In the genomic region with DNA sequence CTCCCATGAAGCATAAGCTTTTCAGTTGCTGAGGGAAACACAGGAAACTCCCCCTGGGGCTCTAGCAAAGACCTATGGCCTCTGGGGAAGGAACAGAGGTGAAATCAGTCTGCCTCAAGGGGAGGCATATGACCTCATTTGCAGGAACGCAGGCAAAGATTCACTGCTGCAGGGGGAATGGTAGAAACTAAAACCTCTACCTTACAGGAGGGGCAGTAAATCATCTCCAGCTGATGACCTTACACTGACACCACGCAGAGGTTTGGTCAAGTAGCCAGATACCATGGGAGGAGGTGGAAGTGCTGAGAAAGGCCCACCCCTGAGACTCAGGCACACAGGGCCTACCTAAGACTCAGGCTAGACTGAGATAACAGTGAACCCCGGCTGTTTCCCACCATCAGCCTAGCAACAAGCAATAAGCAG, we compare ENCODE assay signal across 12 cellular contexts.
DNase-seq lines count a peak whose midpoint lies in the region; ATAC-seq, FAIRE-seq and TF ChIP-seq lines count a peak whose summit lies in the region.
"Had no signal": no experiment of that assay in that cellular context is flagged by ENCODE, and none has a peak within 500 bp of the region (broad histone marks: within the 10 kb centered on the region; RNA-seq: fewer than 3 reads in every experiment).

No MANE protein-coding gene starts in this region.

- CTCF ChIA-PET in endothelial cell of umbilical vein (lab: Charles Lee), result no interaction called here

- H3K4me3 ChIP-seq in endothelial cell of umbilical vein (replicated peaks in 1 of 3; ENCODE audit: insufficient read depth in 1 of 3, low read depth in 1 of 3, low read length in 3 of 3) (no peak overlapping the region), hepatocyte (no peak overlapping the region)

- dilution Hi-C loops in endothelial cell of umbilical vein (cut with MboI; ENCODE audit: extremely low pct_ligation_motif_present, low sequenced_read_pairs), result no loop called here

- no peaks in the 10 kb centered on the region for H3K9me2 ChIP-seq in hepatocyte (replicated peaks; ENCODE audit: insufficient read depth)

- H3K9ac ChIP-seq in endothelial cell of umbilical vein (replicated peaks; ENCODE audit: extremely low read depth, insufficient read depth, low read length), result no peak overlapping the region

- POLR2A ChIA-PET in endothelial cell of umbilical vein (lab: Charles Lee), result no interaction called here

- no peak for TF ChIP-seq CTCF in GM20000 (IDR thresholded peaks at IDR 0.05; ENCODE audit: extremely low read depth, missing control alignments)
- no peak for TF ChIP-seq CTCF in endothelial cell of umbilical vein (IDR thresholded peaks at IDR 0.05; ENCODE audit: extremely low read depth in 1 of 2, insufficient read depth in 1 of 2, low read depth in 1 of 2, low read length in 2 of 2)
- no peak for TF ChIP-seq CTCF in hepatocyte (IDR thresholded peaks at IDR 0.05; ENCODE audit: poor library complexity)

- peak; percentile 80 for ATAC-seq in HG03108 (IDR thresholded peaks at IDR 0.05; ENCODE audit: unreplicated experiment)
- no peak for ATAC-seq in GM18511 (IDR thresholded peaks at IDR 0.05; ENCODE audit: unreplicated experiment)

- no TSS peak for BruUV-seq in endothelial cell of umbilical vein (replicated peaks; lab: Mats Ljungman, UMichigan)

- H3K27ac ChIP-seq in endothelial cell of umbilical vein (ENCODE audit: insufficient read depth, low read depth, low read length), result no peak overlapping the region
- no peak overlapping the region for H3K27ac ChIP-seq in hepatocyte
- H3K27ac ChIP-seq: VCaP had no signal

- H4K20me1 ChIP-seq in endothelial cell of umbilical vein (replicated peaks; ENCODE audit: control insufficient read depth, extremely low read depth, insufficient read depth, low read length), result no peaks in the 10 kb centered on the region
- no peaks in the 10 kb centered on the region for H4K20me1 ChIP-seq in hepatocyte (ENCODE audit: insufficient read depth, poor library complexity, severe bottlenecking)

- no peaks in the 10 kb centered on the region for H3K4me1 ChIP-seq in endothelial cell of umbilical vein (ENCODE audit: control insufficient read depth, extremely low read depth, insufficient read depth, low read length)
- no peaks in the 10 kb centered on the region for H3K4me1 ChIP-seq in hepatocyte (ENCODE audit: insufficient read depth)

- no peaks in the 10 kb centered on the region for H3K27me3 ChIP-seq in endothelial cell of umbilical vein (ENCODE audit: control insufficient read depth in 2 of 2, insufficient read depth in 2 of 2, low read length in 2 of 2)
- no peaks in the 10 kb centered on the region for H3K27me3 ChIP-seq in hepatocyte

- H3K79me2 ChIP-seq in endothelial cell of umbilical vein (ENCODE audit: control insufficient read depth, insufficient read depth, low read length) (no peaks in the 10 kb centered on the region), hepatocyte (no peaks in the 10 kb centered on the region)

- FAIRE-seq in endothelial cell of umbilical vein (lab: Jason Lieb, UNC), result peak; percentile 28
- FAIRE-seq: endometrium had no signal

- peaks cover 0 to 3% of the 10 kb centered on the region in 2 experiments for H3K36me3 ChIP-seq in endothelial cell of umbilical vein (ENCODE audit: control insufficient read depth in 2 of 2, extremely low read depth in 1 of 2, insufficient read depth in 2 of 2, low read length in 2 of 2)
- no peaks in the 10 kb centered on the region for H3K36me3 ChIP-seq in hepatocyte (replicated peaks; ENCODE audit: insufficient read depth, low read depth)

- H3K4me2 ChIP-seq in endothelial cell of umbilical vein (ENCODE audit: insufficient read depth, low read length) (no peak overlapping the region), hepatocyte (no peak overlapping the region)

- DNase-seq in ELR (ENCODE audit: low read depth), result peak; percentile 50
- DNase-seq in GM20000 (ENCODE audit: low spot score), result peak; percentile 21
- DNase-seq in endothelial cell of umbilical vein (ENCODE audit: low read depth, low spot score), result no peak
- DNase-seq in hepatocyte (ENCODE audit: low spot score), result no peak
- DNase-seq in NCI-H2081 treated with DMSO at 0.1 percent for 48 hours (lab: John Stamatoyannopoulos, UW), result no peak
- DNase-seq in stimulated activated naive CD4-positive, alpha-beta T cell (lab: John Stamatoyannopoulos, UW), result no peak
- DNase-seq: DMS 273 treated with DMSO at 0.1 percent for 48 hours, NCI-H774 had no signal

- TF ChIP-seq POLR2A in endothelial cell of umbilical vein (IDR thresholded peaks at IDR 0.05; ENCODE audit: low read depth, low read length), result no peak

- 44% methylated on average over 3 of the region's 3 CpGs for WGBS in hepatocyte (ENCODE audit: low lambda C conversion rate, missing lambda C conversion rate)

- H3K9me3 ChIP-seq in endothelial cell of umbilical vein (replicated peaks; ENCODE audit: control insufficient read depth, insufficient read depth, low read length) (no peaks in the 10 kb centered on the region), hepatocyte (ENCODE audit: low read depth) (no peaks in the 10 kb centered on the region)

- intact Hi-C loops in endothelial cell of umbilical vein (cut with micrococcal nuclease), result no loop called here

- no peaks in the 10 kb centered on the region for H3K9me1 ChIP-seq in endothelial cell of umbilical vein (replicated peaks; ENCODE audit: control insufficient read depth, extremely low read depth, insufficient read depth, low read length)

- H2AFZ ChIP-seq in endothelial cell of umbilical vein (ENCODE audit: low read depth, low read length) (no peak overlapping the region), hepatocyte (no peak overlapping the region)

TF ChIP-seq in endothelial cell of umbilical vein, 7 proteins besides CTCF, POLR2A, EP300 and RAD21:
- TF ChIP-seq EZH2 (IDR thresholded peaks at IDR 0.05; ENCODE audit: borderline replicate concordance, low read depth, low read length, severe bottlenecking) (no peak), MAX (IDR thresholded peaks at IDR 0.05; ENCODE audit: insufficient read depth, insufficient read length) (no peak), FOS (IDR thresholded peaks at IDR 0.05; ENCODE audit: borderline replicate concordance, insufficient read depth, low read length) (no peak), POLR2AphosphoS5 (IDR thresholded peaks at IDR 0.05; ENCODE audit: insufficient read depth, low read depth, low read length) (no peak), JUN (IDR thresholded peaks at IDR 0.05; ENCODE audit: borderline replicate concordance, insufficient read depth, insufficient read length, low read depth) (no peak), MYC (IDR thresholded peaks at IDR 0.05; ENCODE audit: low read depth, low read length) (no peak), GATA2 (IDR thresholded peaks at IDR 0.05; ENCODE audit: insufficient read depth, insufficient read length, low read depth, low read length) (no peak)

Comparison
In these comparisons a context has a peak if more than half of its experiments do, and no peak if none do; other contexts are left out.
1. DNase-seq: peak in ELR (single experiment) and GM20000 (single experiment); none in endothelial cell of umbilical vein (single experiment), hepatocyte (single experiment), NCI-H2081 treated with DMSO at 0.1 percent for 48 hours (single experiment) and stimulated activated naive CD4-positive, alpha-beta T cell (0 of 6).